Comparison of ENCODE assay signal across 34 cellular contexts in the genomic region with DNA sequence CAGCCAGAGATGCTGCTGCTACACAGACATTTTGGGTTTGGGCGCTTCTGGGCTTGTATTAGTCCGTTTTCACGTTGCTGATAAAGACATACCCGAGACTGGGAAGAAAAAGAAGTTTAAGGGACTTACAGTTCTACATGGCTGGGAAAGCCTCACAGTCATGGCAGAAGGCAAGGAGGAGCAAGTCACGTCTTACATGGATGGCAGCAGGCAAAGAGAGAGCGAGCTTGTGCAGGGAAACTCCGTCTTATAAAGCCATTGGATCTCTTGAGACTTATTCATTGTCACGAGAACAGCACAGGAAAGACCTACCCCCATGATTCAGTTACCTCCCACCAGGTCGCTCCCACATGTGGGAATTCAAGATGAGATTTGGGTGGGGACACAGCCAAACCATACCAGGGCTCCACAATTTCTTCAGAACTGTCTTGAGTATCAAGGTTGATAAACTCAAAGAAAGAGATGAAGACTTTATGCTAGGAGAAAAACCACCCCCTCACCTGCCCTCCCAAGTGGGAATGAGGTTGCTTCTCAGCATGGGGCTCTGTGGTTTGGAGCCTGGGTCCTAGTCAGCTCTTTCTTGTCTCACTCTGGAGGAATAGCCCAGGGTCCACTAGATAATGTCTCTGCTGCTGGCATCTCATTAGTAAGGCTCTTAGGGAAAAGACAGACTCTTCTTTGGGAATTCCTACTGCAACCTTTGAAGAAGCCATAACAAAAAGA.
"Had no signal": no experiment of that assay in that cellular context is flagged by ENCODE, and none has a peak within 500 bp of the region (broad histone marks: within the 10 kb centered on the region; RNA-seq: fewer than 3 reads in every experiment).

No MANE protein-coding gene starts in this region.

- DNase-seq: Karpas-422, Kasumi-1, MG63, MM.1S, MV-4-11, NCI-H1048, NCI-H1092 treated with DMSO at 0.1 percent for 48 hours, NCI-H1105, NCI-H1105 treated with DMSO at 0.1 percent for 48 hours, NCI-H1417, NCI-H1417 treated with DMSO at 0.1 percent for 48 hours, NCI-H1436, NCI-H1436 treated with DMSO at 0.1 percent for 48 hours, NCI-H146, NCI-H1694, NCI-H1694 treated with DMSO at 0.1 percent for 48 hours, NCI-H187, NCI-H187 treated with DMSO at 0.1 percent for 48 hours, NCI-H1930, NCI-H2029 treated with DMSO at 0.1 percent for 48 hours, NCI-H2081, NCI-H2081 treated with DMSO at 0.1 percent for 48 hours, NCI-H2107, NCI-H2171, NCI-H2171 treated with DMSO at 0.1 percent for 48 hours, NCI-H2227 treated with DMSO at 0.1 percent for 48 hours, NCI-H226, NCI-H345, NCI-H446, NCI-H446 treated with DMSO at 0.1 percent for 48 hours, NCI-H510A, NCI-H510A treated with DMSO at 0.1 percent for 48 hours, NCI-H524, NCI-H524 treated with DMSO at 0.1 percent for 48 hours had no signal

- H3K4me3 ChIP-seq: MG63 had no signal

- H3K27me3 ChIP-seq: MG63 had no signal

- H3K36me3 ChIP-seq: MG63 had no signal

- H3K9me3 ChIP-seq: MG63 had no signal
